ENCODE assay signal across 28 cellular contexts in genomic region chr3:197892162-197892561, GRCh38.
"Had no signal": no experiment of that assay in that cellular context is flagged by ENCODE, and none has a peak within 500 bp of the region (broad histone marks: within the 10 kb centered on the region; RNA-seq: fewer than 3 reads in every experiment).

No MANE protein-coding gene starts in this region.

- H3K4me1 ChIP-seq: breast epithelium had no signal

- H3K27ac ChIP-seq: body of pancreas, breast epithelium had no signal

- H3K4me3 Mint-ChIP-seq: activated CD4-positive, alpha-beta T cell treated with anti-CD3 and anti-CD28 coated beads for 36 hours; activated CD4-positive, alpha-beta T cell treated with anti-CD3 and anti-CD28 coated beads, Interleukin-2, amount 10 ng/mL, durations not matched to agents 7 days and 5 days; activated CD8-positive, alpha-beta T cell treated with anti-CD3 and anti-CD28 coated beads, Interleukin-2, amount 10 ng/mL, durations not matched to agents 7 days and 5 days; activated naive CD4-positive, alpha-beta T cell treated with anti-CD3 and anti-CD28 coated beads, Interleukin-2, amount 50 U/mL, for 24 hours; activated naive CD8-positive, alpha-beta T cell treated with anti-CD3 and anti-CD28 coated beads, Interleukin-2, amount 10 ng/mL, durations not matched to agents 7 days and 5 days; activated T-cell treated with anti-CD3 and anti-CD28 coated beads, Interleukin-2, amount 50 U/mL, for 24 hours; WTC11 had no signal

- DNase-seq: activated CD4-positive, alpha-beta T cell treated with anti-CD3 and anti-CD28 coated beads for 36 hours; activated CD4-positive, alpha-beta T cell treated with anti-CD3 and anti-CD28 coated beads, Interleukin-2, amount 10 ng/mL, durations not matched to agents 7 days and 5 days; activated CD4-positive, alpha-beta T cell treated with anti-CD3 and anti-CD28 coated beads, Interleukin-2, amount 50 U/mL, for 48 hours; activated CD8-positive, alpha-beta T cell treated with anti-CD3 and anti-CD28 coated beads, Interleukin-2, amount 10 ng/mL, durations not matched to agents 7 days and 5 days; activated gamma-delta T cell; activated naive CD4-positive, alpha-beta T cell treated with Interleukin-2 at 50 U/mL for 16 hours; activated naive CD8-positive, alpha-beta T cell treated with anti-CD3 and anti-CD28 coated beads, Interleukin-2, amount 10 ng/mL, durations not matched to agents 7 days and 5 days; activated T-cell treated with anti-CD3 and anti-CD28 coated beads, Interleukin-2, amount 50 U/mL, for 24 hours; body of pancreas; Kasumi-1; KG1; MM.1S; MV-4-11; NCI-H1092; NCI-H1436 treated with DMSO at 0.1 percent for 48 hours; NCI-H1694 treated with DMSO at 0.1 percent for 48 hours; NCI-H2029; NCI-H345; NCI-H524 treated with DMSO at 0.1 percent for 48 hours; RPMI8226; SHP77 treated with DMSO at 0.1 percent for 48 hours; T1000 had no signal

- H3K9me3 Mint-ChIP-seq: activated CD4-positive, alpha-beta T cell treated with anti-CD3 and anti-CD28 coated beads, Interleukin-2, amount 10 ng/mL, durations not matched to agents 7 days and 5 days; activated naive CD4-positive, alpha-beta T cell treated with anti-CD3 and anti-CD28 coated beads, Interleukin-2, amount 50 U/mL, for 24 hours; activated naive CD8-positive, alpha-beta T cell treated with anti-CD3 and anti-CD28 coated beads, Interleukin-2, amount 10 ng/mL, durations not matched to agents 7 days and 5 days; activated T-cell treated with anti-CD3 and anti-CD28 coated beads, Interleukin-2, amount 50 U/mL, for 24 hours; activated T-helper 2 cell treated with anti-CD3 and anti-CD28 coated beads, Interferon-gamma antibody, Interleukin-2, Interleukin-4, amounts not matched to agents 10 μg/mL and 5 μg/mL and 100 μg/mL, durations not matched to agents 14 hours and 24 hours and 36 hours had no signal

- ATAC-seq: activated CD4-positive, alpha-beta T cell treated with anti-CD3 and anti-CD28 coated beads for 36 hours; activated CD4-positive, CD25-positive, alpha-beta regulatory T cell treated with anti-CD3 and anti-CD28 coated beads, Interleukin-2, amount 50 U/mL, for 24 hours; activated CD8-positive, alpha-beta T cell treated with anti-CD3 and anti-CD28 coated beads, Interleukin-2, amount 10 ng/mL, durations not matched to agents 7 days and 5 days; body of pancreas; Panc1; WTC11 had no signal

- H3K4me1 Mint-ChIP-seq: activated CD4-positive, alpha-beta T cell treated with anti-CD3 and anti-CD28 coated beads, Interleukin-2, amount 10 ng/mL, durations not matched to agents 7 days and 5 days; activated naive CD8-positive, alpha-beta T cell treated with anti-CD3 and anti-CD28 coated beads, Interleukin-2, amount 10 ng/mL, durations not matched to agents 7 days and 5 days had no signal

- H3K27me3 ChIP-seq: body of pancreas, breast epithelium had no signal

- H3K4me3 ChIP-seq: body of pancreas, breast epithelium had no signal

- H3K27ac Mint-ChIP-seq: activated CD4-positive, alpha-beta T cell treated with anti-CD3 and anti-CD28 coated beads for 36 hours; activated CD4-positive, alpha-beta T cell treated with anti-CD3 and anti-CD28 coated beads, Interleukin-2, amount 10 ng/mL, durations not matched to agents 7 days and 5 days; activated CD8-positive, alpha-beta T cell treated with anti-CD3 and anti-CD28 coated beads, Interleukin-2, amount 10 ng/mL, durations not matched to agents 7 days and 5 days; activated naive CD4-positive, alpha-beta T cell treated with anti-CD3 and anti-CD28 coated beads, Interleukin-2, amount 50 U/mL, for 24 hours; activated naive CD8-positive, alpha-beta T cell treated with anti-CD3 and anti-CD28 coated beads, Interleukin-2, amount 10 ng/mL, durations not matched to agents 7 days and 5 days; activated T-cell treated with anti-CD3 and anti-CD28 coated beads, Interleukin-2, amount 50 U/mL, for 24 hours; activated T-helper 2 cell treated with anti-CD3 and anti-CD28 coated beads, Interferon-gamma antibody, Interleukin-2, Interleukin-4, amounts not matched to agents 10 μg/mL and 5 μg/mL and 100 μg/mL, durations not matched to agents 14 hours and 24 hours and 36 hours; WTC11 had no signal

- H3K36me3 ChIP-seq: breast epithelium had no signal

- H3K27me3 Mint-ChIP-seq: activated CD4-positive, alpha-beta T cell treated with anti-CD3 and anti-CD28 coated beads for 36 hours; activated CD4-positive, alpha-beta T cell treated with anti-CD3 and anti-CD28 coated beads, Interleukin-2, amount 10 ng/mL, durations not matched to agents 7 days and 5 days; activated naive CD4-positive, alpha-beta T cell treated with anti-CD3 and anti-CD28 coated beads, Interleukin-2, amount 50 U/mL, for 24 hours; activated naive CD8-positive, alpha-beta T cell treated with anti-CD3 and anti-CD28 coated beads, Interleukin-2, amount 10 ng/mL, durations not matched to agents 7 days and 5 days; activated T-cell treated with anti-CD3 and anti-CD28 coated beads, Interleukin-2, amount 50 U/mL, for 24 hours had no signal

- H3K36me3 Mint-ChIP-seq: activated naive CD4-positive, alpha-beta T cell treated with anti-CD3 and anti-CD28 coated beads, Interleukin-2, amount 50 U/mL, for 24 hours; WTC11 had no signal

- H3K9me3 ChIP-seq: body of pancreas, breast epithelium had no signal
